8 cellular contexts compared by ENCODE assay signal in genomic region chr3:150407818-150408231, GRCh38. TPM values are rescaled to one million over a fixed set of nuclear protein-coding genes. Genes with fewer than 3 reads are reported as not detected.
A peak's percentile ranks its signal among the peaks of the same experiment; 100 is the strongest.
DNase-seq lines count a peak whose midpoint lies in the region; ATAC-seq and TF ChIP-seq lines count a peak whose summit lies in the region.

No MANE protein-coding gene starts in this region.

- 0 out of 2 replicates have a peak, but pooled peaks have one; percentile 2 for TF ChIP-seq RAD21 in SK-N-SH (IDR thresholded peaks at IDR 0.05; ENCODE audit: low read length)

- no peak; the same call in 2 of the 3 replicates for ATAC-seq in SK-N-SH treated with all-trans-retinoic acid at 6 μM for 48 hours
- ATAC-seq in HG03045 (IDR thresholded peaks at IDR 0.05; ENCODE audit: unreplicated experiment), result peak; percentile 3
- no peak for ATAC-seq in RWPE2 (ENCODE audit: low read depth)
- ATAC-seq in lung (ENCODE audit: insufficient read depth, low FRiP score), result no peak
- ATAC-seq in HG03097 (IDR thresholded peaks at IDR 0.05; ENCODE audit: low FRiP score, unreplicated experiment), result no peak

- peak overlapping the region; percentile 87 to 91 for H3K4me3 ChIP-seq in SK-N-SH (ENCODE audit: low read depth in 2 of 2, low read length in 1 of 2)
- H3K4me3 ChIP-seq in RWPE2 (ENCODE audit: severe bottlenecking), result peak overlapping the region; percentile 91
- H3K4me3 ChIP-seq in lung, result peak overlapping the region; percentile 93

- CTCF ChIA-PET in SK-N-SH (lab: Yijun Ruan, JAX), result interaction anchor here (0.6 to 2.0 kb wide), 3 partner anchors 9 to 156 kb away, joined by 4 to 5 read pairs (median 5); no protein-coding TSS in a partner anchor
- CTCF ChIA-PET in MCF 10A (lab: Yijun Ruan, JAX), result interaction anchor here (0.6 to 5.9 kb wide), 11 partner anchors 18 to 169 kb away, joined by 3 to 81 read pairs (median 4); no protein-coding TSS in a partner anchor

- no peaks in the 10 kb centered on the region for H3K9me3 Mint-ChIP-seq in MCF 10A (ENCODE audit: unreplicated experiment)

- H3K27ac Mint-ChIP-seq in MCF 10A (ENCODE audit: low read depth, unreplicated experiment), result peak overlapping the region; percentile 99

- peak overlapping the region; percentile 90 for H3K4me2 ChIP-seq in SK-N-SH

- TF ChIP-seq EP300 in SK-N-SH (IDR thresholded peaks at IDR 0.05; ENCODE audit: borderline replicate concordance in 1 of 2, low read depth in 1 of 2, low read length in 1 of 2), result no peak

- no peaks in the 10 kb centered on the region for H3K27me3 Mint-ChIP-seq in MCF 10A (ENCODE audit: insufficient read depth, unreplicated experiment)

- H2AFZ ChIP-seq in SK-N-SH (ENCODE audit: low read depth), result peak overlapping the region; percentile 85

- POLR2A ChIA-PET in SK-N-SH (lab: Yijun Ruan, JAX) (interaction anchor here (1.4 kb wide), 1 partner anchor 87 kb away, joined by 4 read pairs; no protein-coding TSS in a partner anchor), MCF 10A (lab: Yijun Ruan, JAX) (interaction anchor here (0.6 to 9.1 kb wide), 38 partner anchors 8 to 759 kb away, joined by 3 to 106 read pairs (median 6); partner anchors contain the start of genes EIF2A, PFN2 and SERP1)

- no TSS peak for BruUV-seq in MCF 10A (replicated peaks; lab: Mats Ljungman, UMichigan)

- H3K9ac ChIP-seq in SK-N-SH, result peak overlapping the region; percentile 95

- H3F3A ChIP-seq in SK-N-SH (replicated peaks; ENCODE audit: insufficient read depth), result peaks cover 7% of the 10 kb centered on the region

- H3K27ac ChIP-seq in SK-N-SH (ENCODE audit: low read depth in 2 of 2, low read length in 1 of 2) (peak overlapping the region; percentile 96 to 97), RWPE2 (ENCODE audit: poor library complexity, severe bottlenecking) (peak overlapping the region; percentile 93), lung (ENCODE audit: low read depth in 1 of 2, low read length in 1 of 2) (peak overlapping the region; percentile 99), substantia nigra (ENCODE audit: low read depth, low read length, poor library complexity, severe bottlenecking) (peak overlapping the region; percentile 97)

- H3K79me2 ChIP-seq in SK-N-SH (ENCODE audit: insufficient read depth), result peaks cover 56% of the 10 kb centered on the region

- DNase-seq in SK-N-SH (no peak), RWPE2 (ENCODE audit: low spot score) (no peak), MCF 10A (ENCODE audit: unreplicated experiment) (peak; percentile 91), lung (ENCODE audit: low spot score) (peak; percentile 96), substantia nigra (lab: John Stamatoyannopoulos, UW) (peak in 12 of 49 donors; percentile 19 to 77 (median 55))

- peaks cover 14% of the 10 kb centered on the region for H3K4me1 Mint-ChIP-seq in MCF 10A (ENCODE audit: insufficient read depth, unreplicated experiment)

- H3K27me3 ChIP-seq in SK-N-SH (ENCODE audit: insufficient read depth), result no peaks in the 10 kb centered on the region
- no peaks in the 10 kb centered on the region for H3K27me3 ChIP-seq in RWPE2 (ENCODE audit: insufficient read depth, poor library complexity, severe bottlenecking)
- no peaks in the 10 kb centered on the region for H3K27me3 ChIP-seq in lung (ENCODE audit: control insufficient read depth, insufficient read depth)

- intact Hi-C loops in MCF 10A (cut with micrococcal nuclease), result loop anchor here (1.0 to 5.0 kb wide), 7 partner anchors 38 to 441 kb away; partner anchors contain the start of genes EIF2A and SERP1

- H3K4me1 ChIP-seq in SK-N-SH (ENCODE audit: control insufficient read depth in 1 of 2, insufficient read depth in 2 of 2, low read depth in 1 of 2, low read length in 1 of 2), result no peaks in the 10 kb centered on the region; a peak in 2 of 4 replicates
- H3K4me1 ChIP-seq in RWPE2 (ENCODE audit: insufficient read depth, poor library complexity, severe bottlenecking), result peaks cover 25% of the 10 kb centered on the region
- peaks cover 0 to 3% of the 10 kb centered on the region in 2 donors for H3K4me1 ChIP-seq in lung (ENCODE audit: control insufficient read depth in 2 of 2, insufficient read depth in 2 of 2, low read length in 2 of 2)

- H3K4me3 Mint-ChIP-seq in MCF 10A (ENCODE audit: unreplicated experiment), result peak overlapping the region; percentile 74

- under 1% methylated on average over 13 of the region's 15 CpGs for WGBS in SK-N-SH (ENCODE audit: low lambda C conversion rate)
- 0% methylated on average over 15 of the region's 15 CpGs for WGBS in lung, 2 donors

- peaks cover 11% of the 10 kb centered on the region for H3K36me3 Mint-ChIP-seq in MCF 10A (ENCODE audit: insufficient read depth, unreplicated experiment)

- TF ChIP-seq CTCF in SK-N-SH (IDR thresholded peaks at IDR 0.05) (no peak), RWPE2 (IDR thresholded peaks at IDR 0.05; ENCODE audit: poor library complexity, severe bottlenecking) (no peak), MCF 10A (IDR thresholded peaks at IDR 0.05; ENCODE audit: unreplicated experiment) (no peak), lung (IDR thresholded peaks at IDR 0.05; ENCODE audit: control extremely low read depth, extremely low read depth) (no peak)

- peaks cover 39% of the 10 kb centered on the region for H4K20me1 ChIP-seq in SK-N-SH (ENCODE audit: insufficient read depth)

- H3K36me3 ChIP-seq in SK-N-SH (replicated peaks in 1 of 2; ENCODE audit: control insufficient read depth in 1 of 2, insufficient read depth in 2 of 2, low read length in 1 of 2), result peaks cover 6 to 9% of the 10 kb centered on the region in 2 experiments
- peaks cover 28% of the 10 kb centered on the region for H3K36me3 ChIP-seq in RWPE2 (ENCODE audit: low read depth)
- peaks cover 0 to 3% of the 10 kb centered on the region in 2 donors for H3K36me3 ChIP-seq in lung (ENCODE audit: control insufficient read depth in 2 of 2, insufficient read depth in 2 of 2, low read length in 2 of 2)

- H3K9me3 ChIP-seq in SK-N-SH (no peaks in the 10 kb centered on the region), RWPE2 (ENCODE audit: severe bottlenecking) (no peaks in the 10 kb centered on the region), lung (ENCODE audit: control insufficient read depth in 2 of 2, insufficient read depth in 1 of 2, low read length in 1 of 2) (no peaks in the 10 kb centered on the region)

- no peaks in the 10 kb centered on the region for H3K9me2 ChIP-seq in SK-N-SH

TF ChIP-seq in SK-N-SH, 30 proteins besides CTCF, POLR2A, EP300 and RAD21:
- TF ChIP-seq FOXJ3 (CRISPR knock-in tag; IDR thresholded peaks at IDR 0.05) (no peak), MXI1 (IDR thresholded peaks at IDR 0.05; ENCODE audit: low read depth, low read length) (peak; percentile 61; the same call in 1 of the 2 replicates), USF1 (IDR thresholded peaks at IDR 0.05; ENCODE audit: borderline replicate concordance, low read depth) (peak; percentile 28; the same call in 1 of the 2 replicates)

TF ChIP-seq in SK-N-SH treated with all-trans-retinoic acid at 6 μM for 48 hours, 23 proteins besides CTCF, POLR2A, EP300 and RAD21:
- TF ChIP-seq CSDC2 (CRISPR knock-in tag; IDR thresholded peaks at IDR 0.05), result no peak
- TF ChIP-seq ZNF565 (CRISPR knock-in tag; conservative IDR thresholded peaks at IDR 0.05; ENCODE audit: low read depth), result no peak
TF ChIP-seq in SK-N-SH treated with all-trans-retinoic acid at 6 μM for 48 hours: peak in this region for 0.

RNA-seq across cellular contexts. Expression of gene TSC22D2, which starts 0.3 kb away (rescaled TPM):
- polyA plus RNA-seq in SK-N-SH (2012; rRNA removed) (4.4 and 4.8 TPM in 2 replicates), lung (10 to 100 TPM in 1 of 2 donors, 1 to 10 TPM in 1; 8.8 to 11.7 TPM)
- 7.3 and 7.9 TPM in 2 replicates for polyA plus RNA-seq in SK-N-SH (2012; cell fraction: cytosol; rRNA removed)
- polyA plus RNA-seq in SK-N-SH (2012; cell fraction: nucleus; rRNA removed), result 4.3 and 13.1 TPM in 2 replicates
- total RNA-seq in MCF 10A (2022) (31.2 and 36.2 TPM in 2 replicates), lung (10 to 100 TPM; 25.7 to 57.7 TPM)

Comparison
In these comparisons a context has a peak if more than half of its experiments do, and no peak if none do; other contexts are left out.
1. DNase-seq: peak in MCF 10A (single experiment) and lung (single experiment); none in SK-N-SH (single experiment) and RWPE2 (single experiment).
2. Peak in every context shown above with its lines, with median percentiles within 50 percentile points of each other: H3K27ac ChIP-seq and H3K4me3 ChIP-seq.